1 cellular context compared by ENCODE assay signal in genomic region chr12:95974358-95974757, GRCh38.
TF ChIP-seq lines count a peak whose summit lies in the region.

No MANE protein-coding gene starts in this region.

TF ChIP-seq in HepG2, 621 proteins besides CTCF, POLR2A, EP300 and RAD21 (continued from another document and continues in another):
- TF ChIP-seq HNF1A (IDR thresholded peaks at IDR 0.05; ENCODE audit: low read depth) (peak; percentile 81), HNF1A (CRISPR knock-in tag; IDR thresholded peaks at IDR 0.05; ENCODE audit: borderline replicate concordance) (peak; percentile 56; the same call in 1 of the 2 replicates), AFF4 (CRISPR knock-in tag; IDR thresholded peaks at IDR 0.05) (no peak), CHD2 (IDR thresholded peaks at IDR 0.05; ENCODE audit: low read depth, low read length) (no peak), DMAP1 (CRISPR knock-in tag; IDR thresholded peaks at IDR 0.05) (no peak), NFE2L2 (IDR thresholded peaks at IDR 0.05; ENCODE audit: low read length) (no peak), ZNF580 (CRISPR knock-in tag; IDR thresholded peaks at IDR 0.05; ENCODE audit: borderline replicate concordance, low read depth) (no peak), KLF11 (CRISPR knock-in tag; IDR thresholded peaks at IDR 0.05) (no peak), MBD4 (IDR thresholded peaks at IDR 0.05; ENCODE audit: borderline replicate concordance, low read length) (no peak; the same call in 1 of the 2 replicates), FOXA1 (IDR thresholded peaks at IDR 0.05) (peak; percentile 88), FOXA1 (CRISPR knock-in tag; IDR thresholded peaks at IDR 0.05) (peak; percentile 77), HMG20A (CRISPR knock-in tag; IDR thresholded peaks at IDR 0.05; ENCODE audit: borderline replicate concordance) (peak; percentile 97), PLRG1 (conservative IDR thresholded peaks at IDR 0.05) (no peak), GMEB2 (CRISPR knock-in tag; IDR thresholded peaks at IDR 0.05; ENCODE audit: low read depth) (no peak), ZBTB43 (CRISPR knock-in tag; conservative IDR thresholded peaks at IDR 0.05) (no peak), NCOR1 (IDR thresholded peaks at IDR 0.05; ENCODE audit: borderline replicate concordance, low read length) (peak; percentile 94), FIP1L1 (IDR thresholded peaks at IDR 0.05; ENCODE audit: borderline replicate concordance, insufficient read depth, low read depth, low read length) (no peak), ZNF589 (CRISPR knock-in tag; conservative IDR thresholded peaks at IDR 0.05) (no peak), ZBTB20 (CRISPR knock-in tag; IDR thresholded peaks at IDR 0.05; ENCODE audit: borderline replicate concordance, low read depth) (peak; percentile 97; the same call in 1 of the 2 replicates), ZNF318 (CRISPR knock-in tag; IDR thresholded peaks at IDR 0.05) (no peak), ZC3H13 (CRISPR knock-in tag; IDR thresholded peaks at IDR 0.05) (no peak), ZMYM2 (CRISPR knock-in tag; IDR thresholded peaks at IDR 0.05) (no peak), ZNF335 (CRISPR knock-in tag; IDR thresholded peaks at IDR 0.05) (0 out of 2 replicates have a peak, but pooled peaks have one; percentile 54), GPBP1L1 (CRISPR knock-in tag; IDR thresholded peaks at IDR 0.05) (no peak), HOXA5 (CRISPR knock-in tag; IDR thresholded peaks at IDR 0.05) (0 out of 2 replicates have a peak, but pooled peaks have one; percentile 43), JUNB (CRISPR knock-in tag; IDR thresholded peaks at IDR 0.05; ENCODE audit: borderline replicate concordance) (no peak), DZIP1 (CRISPR knock-in tag; IDR thresholded peaks at IDR 0.05) (no peak), HIC2 (CRISPR knock-in tag; IDR thresholded peaks at IDR 0.05; ENCODE audit: low read depth) (no peak)
